ENCODE assay signal across 1 cellular context in genomic region chr6:167737205-167737830, GRCh38.
TF ChIP-seq lines count a peak whose summit lies in the region.

No MANE protein-coding gene starts in this region.

TF ChIP-seq in H1, 55 proteins besides CTCF, POLR2A, EP300 and RAD21:
- TF ChIP-seq TEAD4 (IDR thresholded peaks at IDR 0.05; ENCODE audit: low read depth, low read length) (no peak), JUN (IDR thresholded peaks at IDR 0.05; ENCODE audit: low read depth, low read length) (no peak), PHF8 (conservative IDR thresholded peaks at IDR 0.05; ENCODE audit: low read depth, low read length) (no peak), JUND (IDR thresholded peaks at IDR 0.05; ENCODE audit: low read length) (no peak), RXRA (IDR thresholded peaks at IDR 0.05; ENCODE audit: insufficient read depth, low read depth, low read length) (no peak), BCL11A (IDR thresholded peaks at IDR 0.05; ENCODE audit: low read depth in 2 of 2, low read length in 2 of 2) (no peak), SP2 (IDR thresholded peaks at IDR 0.05; ENCODE audit: low read length) (no peak), USF2 (IDR thresholded peaks at IDR 0.05; ENCODE audit: low read length) (no peak), NRF1 (IDR thresholded peaks at IDR 0.05; ENCODE audit: low read depth, low read length) (no peak), GTF2F1 (IDR thresholded peaks at IDR 0.05; ENCODE audit: borderline replicate concordance, low read depth, low read length) (no peak), SIN3A (conservative IDR thresholded peaks at IDR 0.05 in 1 of 2, IDR thresholded peaks at IDR 0.05 in 1 of 2; ENCODE audit: low read depth in 1 of 2, low read length in 2 of 2) (no peak), FOSL1 (IDR thresholded peaks at IDR 0.05; ENCODE audit: insufficient read depth, low read depth, low read length) (no peak)
- TF ChIP-seq, protein P1, sequence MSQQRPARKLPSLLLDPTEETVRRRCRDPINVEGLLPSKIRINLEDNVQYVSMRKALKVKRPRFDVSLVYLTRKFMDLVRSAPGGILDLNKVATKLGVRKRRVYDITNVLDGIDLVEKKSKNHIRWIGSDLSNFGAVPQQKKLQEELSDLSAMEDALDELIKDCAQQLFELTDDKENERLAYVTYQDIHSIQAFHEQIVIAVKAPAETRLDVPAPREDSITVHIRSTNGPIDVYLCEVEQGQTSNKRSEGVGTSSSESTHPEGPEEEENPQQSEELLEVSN (IDR thresholded peaks at IDR 0.05), result no peak
